Comparison of ENCODE assay signal across 38 cellular contexts in the genomic region with DNA sequence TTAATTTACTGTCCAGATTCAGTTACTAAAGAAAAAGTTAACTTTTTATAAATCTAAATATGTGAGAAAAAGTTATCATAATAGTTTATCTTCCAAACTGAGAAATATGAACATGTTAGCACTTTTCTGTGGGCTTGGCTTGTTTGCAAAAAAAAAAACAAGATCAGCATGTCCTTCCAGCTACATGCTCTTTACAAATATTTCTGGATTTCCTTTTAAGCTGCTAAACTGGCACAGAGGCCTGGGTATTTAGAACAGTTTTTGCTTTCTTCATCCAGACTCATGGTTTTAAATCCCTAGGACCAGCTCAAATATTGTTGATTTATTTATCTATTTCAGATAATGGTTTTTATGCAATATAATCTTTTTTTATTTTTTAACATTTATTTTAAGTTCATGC.
"Had no signal": no experiment of that assay in that cellular context is flagged by ENCODE, and none has a peak within 500 bp of the region (broad histone marks: within the 10 kb centered on the region; RNA-seq: fewer than 3 reads in every experiment).

No MANE protein-coding gene starts in this region.

- H3K27me3 ChIP-seq: body of pancreas, breast epithelium, MG63, SJCRH30 had no signal

- DNase-seq: activated CD4-positive, alpha-beta memory T cell treated with anti-CD3 and anti-CD28 coated beads, Interleukin-2, amount 10 ng/mL, durations not matched to agents 7 days and 5 days; activated CD4-positive, alpha-beta T cell treated with anti-CD3 and anti-CD28 coated beads for 1 hour; activated CD4-positive, alpha-beta T cell treated with anti-CD3 and anti-CD28 coated beads for 48 hours; activated CD4-positive, CD25-positive, alpha-beta regulatory T cell; activated CD8-positive, alpha-beta memory T cell treated with anti-CD3 and anti-CD28 coated beads for 24 hours; activated CD8-positive, alpha-beta memory T cell treated with anti-CD3 and anti-CD28 coated beads, Interleukin-2, amount 10 ng/mL, durations not matched to agents 7 days and 5 days; activated CD8-positive, alpha-beta memory T cell treated with anti-CD3 and anti-CD28 coated beads, Interleukin-2, amount 50 U/mL, for 48 hours; activated effector memory CD4-positive, alpha-beta T cell treated with Interleukin-2 at 50 U/mL for 16 hours; activated naive CD4-positive, alpha-beta T cell treated with anti-CD3 and anti-CD28 coated beads, Interleukin-2, amount 10 ng/mL, durations not matched to agents 7 days and 5 days; activated naive CD8-positive, alpha-beta T cell treated with anti-CD3 and anti-CD28 coated beads, Interleukin-2, amount 50 U/mL, for 24 hours; activated T-cell treated with anti-CD3 and anti-CD28 coated beads, Interleukin-2, amount 50 U/mL, for 48 hours; amygdala; body of pancreas; caudate nucleus; Kasumi-1; KG1; MG63; MV-4-11; NCI-H1092; NCI-H1436 treated with DMSO at 0.1 percent for 48 hours; NCI-H1694 treated with DMSO at 0.1 percent for 48 hours; NCI-H2029 treated with DMSO at 0.1 percent for 48 hours; NCI-H2107; NCI-H2171; NCI-H510A; NCI-H526; NCI-H748 treated with DMSO at 0.1 percent for 48 hours; NK-92 treated with Interleukin-12 subunit alpha and Interleukin-12 subunit beta, amount 100 ng/mL, for 24 hours; PC-9; SHP77; SJCRH30; T1000; WERI-Rb-1 had no signal

- H2AFZ ChIP-seq: PC-9 had no signal

- ATAC-seq: activated CD8-positive, alpha-beta memory T cell treated with anti-CD3 and anti-CD28 coated beads, Interleukin-2, amount 10 ng/mL, durations not matched to agents 7 days and 5 days; activated naive CD8-positive, alpha-beta T cell treated with anti-CD3 and anti-CD28 coated beads, Interleukin-2, amount 50 U/mL, for 24 hours; body of pancreas had no signal

- H3K36me3 ChIP-seq: breast epithelium, MG63, SJCRH30, WERI-Rb-1 had no signal

- H3K4me3 ChIP-seq: body of pancreas, breast epithelium, MG63, PC-9, SJCRH30, SK-N-MC had no signal

- H3K9me3 ChIP-seq: body of pancreas, breast epithelium, MG63, SJCRH30 had no signal

- H3K4me2 ChIP-seq: PC-9 had no signal

- FAIRE-seq: astrocyte, RCC 7860 had no signal

- H3K27ac ChIP-seq: body of pancreas, breast epithelium, PC-9, RWPE1, SJCRH30, SK-N-MC, WERI-Rb-1 had no signal

- H3K4me1 ChIP-seq: body of pancreas, SJCRH30 had no signal
